ENCODE assay signal across 26 cellular contexts in the genomic region with DNA sequence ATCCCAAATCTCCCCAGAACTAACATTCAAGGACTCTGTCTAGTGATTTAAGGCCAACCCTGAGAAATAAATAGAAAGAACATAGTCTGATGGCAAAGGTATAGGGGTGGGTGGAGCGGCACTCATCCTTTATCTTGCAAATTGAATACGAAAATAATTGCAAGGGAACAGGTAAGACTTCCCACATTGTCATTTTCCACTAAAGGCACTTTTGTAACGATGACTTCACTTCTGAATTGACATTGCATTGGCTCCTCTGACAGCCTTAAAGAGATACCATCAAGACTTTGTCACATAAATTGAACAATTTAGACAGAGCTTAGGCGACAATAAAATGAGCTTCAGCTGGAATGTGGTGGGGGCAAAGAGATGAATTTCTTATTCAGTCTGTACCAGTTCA.
"Had no signal": no experiment of that assay in that cellular context is flagged by ENCODE, and none has a peak within 500 bp of the region (broad histone marks: within the 10 kb centered on the region; RNA-seq: fewer than 3 reads in every experiment).

No MANE protein-coding gene starts in this region.

- H3K9me3 ChIP-seq: adrenal gland, body of pancreas, breast epithelium, gastrocnemius medialis had no signal

- H3K27me3 ChIP-seq: adrenal gland, body of pancreas, breast epithelium, cardiac muscle cell, dorsolateral prefrontal cortex, gastrocnemius medialis had no signal

- H3K4me1 ChIP-seq: adrenal gland, body of pancreas, breast epithelium, foreskin keratinocyte had no signal

- H3K4me3 ChIP-seq: adrenal gland, body of pancreas, breast epithelium, cardiac muscle cell, coronary artery, dorsolateral prefrontal cortex, gastrocnemius medialis had no signal

- H3K27ac ChIP-seq: adrenal gland, body of pancreas, breast epithelium, cardiac muscle cell, coronary artery, foreskin keratinocyte, gastrocnemius medialis had no signal

- H3K36me3 ChIP-seq: adrenal gland, breast epithelium, cardiac muscle cell, gastrocnemius medialis had no signal

- DNase-seq: activated CD4-positive, alpha-beta memory T cell treated with anti-CD3 and anti-CD28 coated beads, Interleukin-2, amount 10 ng/mL, durations not matched to agents 7 days and 5 days; activated CD4-positive, alpha-beta T cell treated with anti-CD3 and anti-CD28 coated beads for 36 hours; activated CD4-positive, alpha-beta T cell treated with anti-CD3 and anti-CD28 coated beads, Interleukin-2, amount 10 ng/mL, durations not matched to agents 24 days and 14 days; activated CD4-positive, CD25-positive, alpha-beta regulatory T cell; activated CD4-positive, CD25-positive, alpha-beta regulatory T cell treated with anti-CD3 and anti-CD28 coated beads, Interleukin-2, amount 50 U/mL, for 72 hours; activated CD8-positive, alpha-beta memory T cell treated with anti-CD3 and anti-CD28 coated beads, Interleukin-2, amount 50 U/mL, for 48 hours; activated gamma-delta T cell; activated naive CD4-positive, alpha-beta T cell; activated naive CD4-positive, alpha-beta T cell treated with anti-CD3 and anti-CD28 coated beads, Interleukin-2, amount 50 U/mL, for 16 hours; activated T-cell treated with anti-CD3 and anti-CD28 coated beads for 4 hours; activated T-cell treated with anti-CD3 and anti-CD28 coated beads, Interleukin-2, amount 50 U/mL, for 24 hours; activated T-cell treated with anti-CD3 and anti-CD28 coated beads, Interleukin-2, amount 50 U/mL, for 72 hours; adrenal gland; amygdala; aorta; body of pancreas; effector memory CD4-positive, alpha-beta T cell; endodermal cell; foreskin keratinocyte; gastrocnemius medialis; glutamatergic neuron; T1000 had no signal
